ENCODE assay signal across 12 cellular contexts in the genomic region with DNA sequence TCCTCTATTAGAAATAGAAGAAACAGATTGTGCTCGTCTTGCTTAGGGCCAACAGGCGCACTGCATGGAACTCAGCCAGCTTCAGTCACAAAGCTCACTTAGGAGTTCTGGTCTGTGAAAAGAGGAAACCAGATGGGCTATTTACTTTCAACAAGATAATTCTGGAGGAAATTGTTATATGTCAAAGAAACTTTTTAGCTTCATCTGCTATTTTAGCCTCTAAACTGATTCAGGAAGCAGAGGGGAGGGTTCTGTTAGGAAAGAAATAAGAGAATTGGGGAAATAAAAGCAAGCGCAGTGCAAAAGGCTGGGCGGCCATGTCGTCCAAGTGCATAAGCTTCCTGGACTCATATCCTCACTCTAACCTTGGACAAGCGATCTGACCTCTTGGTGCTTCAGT. TPM values are rescaled to one million over a fixed set of nuclear protein-coding genes. Genes with fewer than 3 reads are reported as not detected.
A peak's percentile ranks its signal among the peaks of the same experiment; 100 is the strongest.
DNase-seq lines count a peak whose midpoint lies in the region; ATAC-seq and TF ChIP-seq lines count a peak whose summit lies in the region.
"Had no signal": no experiment of that assay in that cellular context is flagged by ENCODE, and none has a peak within 500 bp of the region (broad histone marks: within the 10 kb centered on the region; RNA-seq: fewer than 3 reads in every experiment).

No MANE protein-coding gene starts in this region.

- TF ChIP-seq POLR2A in uterus (IDR thresholded peaks at IDR 0.05): no peak

- no peaks in the 10 kb centered on the region for H3K27me3 ChIP-seq in uterus

- DNase-seq in NCI-H748 (lab: John Stamatoyannopoulos, UW; ENCODE audit: unreplicated experiment) (peak; percentile 16), NCI-H748 treated with DMSO at 0.1 percent for 48 hours (lab: John Stamatoyannopoulos, UW) (no peak), fibroblast of mammary gland (ENCODE audit: low read depth) (peak; percentile 10), mucosa of descending colon (peak in 1 of 3 donors; percentile 47), uterus (peak; percentile 61 to 71), dedifferentiated amniotic fluid mesenchymal stem cell (ENCODE audit: extremely low spot score) (no peak), ecto neural progenitor cell (ENCODE audit: low spot score) (no peak)
- no peak for DNase-seq in activated CD4-positive, CD25-positive, alpha-beta regulatory T cell treated with anti-CD3 and anti-CD28 coated beads, Interleukin-2, amount 50 U/mL, for 72 hours
- DNase-seq: activated T-cell treated with anti-CD3 and anti-CD28 coated beads, Interleukin-2, amount 50 U/mL, for 1 hour; dermis blood vessel endothelial cell; NCI-H345 had no signal

- peak overlapping the region; percentile 44 to 52 for H3K27ac ChIP-seq in uterus

- H3K4me1 ChIP-seq in mucosa of descending colon (ENCODE audit: low read depth) (no peaks in the 10 kb centered on the region), uterus (no peaks in the 10 kb centered on the region)

- H3K36me3 ChIP-seq in mucosa of descending colon (ENCODE audit: low read depth) (no peaks in the 10 kb centered on the region), uterus (no peaks in the 10 kb centered on the region)

- TF ChIP-seq CTCF in fibroblast of mammary gland (conservative IDR thresholded peaks at IDR 0.05; ENCODE audit: control insufficient read depth, insufficient read depth, low read depth, low read length): no peak
- no peak for TF ChIP-seq CTCF in mucosa of descending colon (IDR thresholded peaks at IDR 0.05)
- TF ChIP-seq CTCF in uterus (IDR thresholded peaks at IDR 0.05): no peak

- ATAC-seq in mucosa of descending colon: peak; percentile 40

- H3K4me3 ChIP-seq in fibroblast of mammary gland (ENCODE audit: control insufficient read depth, low read depth, low read length) (no peak overlapping the region), mucosa of descending colon (no peak overlapping the region), uterus (no peak overlapping the region)

- intact Hi-C loops in mucosa of descending colon (cut with DNase I, micrococcal nuclease) (no loop called here), uterus (cut with DNase I; ENCODE audit: low total_unique reads) (no loop called here)

- no peaks in the 10 kb centered on the region for H3K9me3 ChIP-seq in mucosa of descending colon
- no peaks in the 10 kb centered on the region for H3K9me3 ChIP-seq in uterus

RNA-seq across cellular contexts. Expression of a gene that starts 21.3 kb away (rescaled TPM):
- total RNA-seq in mucosa of descending colon (10 to 100 TPM in 1 of 3 donors, 1 to 10 TPM in 2; 5.2 to 10.2 (median 8.1) TPM), uterus (10 to 100 TPM; 10.2 to 21.3 (median 13.1) TPM)
- total RNA-seq: T-helper 1 cell treated with Interleukin-12 subunit alpha and Interleukin-12 subunit beta and Interleukin-4 antibody, amounts not matched to agents 30 ng/mL and 1 ng/mL, for 36 hours had no signal

RNA-seq across cellular contexts. Expression of a gene that starts 21.5 kb away (rescaled TPM):
- total RNA-seq in mucosa of descending colon (1 to 10 TPM; 1.1 to 1.5 (median 1.3) TPM), uterus (10 to 100 TPM in 1 of 4 donors, 1 to 10 TPM in 3; 4.6 to 12.3 (median 7.5) TPM)
- total RNA-seq: T-helper 1 cell treated with Interleukin-12 subunit alpha and Interleukin-12 subunit beta and Interleukin-4 antibody, amounts not matched to agents 30 ng/mL and 1 ng/mL, for 36 hours had no signal

Comparison
In these comparisons a context has a peak if more than half of its experiments do, and no peak if none do; other contexts are left out.
1. DNase-seq: peak in NCI-H748 (single experiment), fibroblast of mammary gland (single experiment) and uterus (2 of 2); none in NCI-H748 treated with DMSO at 0.1 percent for 48 hours (single experiment), dedifferentiated amniotic fluid mesenchymal stem cell (single experiment), activated CD4-positive, CD25-positive, alpha-beta regulatory T cell treated with anti-CD3 and anti-CD28 coated beads, Interleukin-2, amount 50 U/mL, for 72 hours (single experiment) and ecto neural progenitor cell (single experiment).